1 cellular context compared by ENCODE assay signal in genomic region chr13:49247722-49248432, GRCh38.
TF ChIP-seq lines count a peak whose summit lies in the region.

TSS of gene CDADC1 (plus strand) at chr13:49247925. CDS start at chr13:49248038, 113 bp downstream.

TF ChIP-seq in HepG2, 621 proteins besides CTCF, POLR2A, EP300 and RAD21 (continued from another document and continues in another):
- TF ChIP-seq, protein P1, sequence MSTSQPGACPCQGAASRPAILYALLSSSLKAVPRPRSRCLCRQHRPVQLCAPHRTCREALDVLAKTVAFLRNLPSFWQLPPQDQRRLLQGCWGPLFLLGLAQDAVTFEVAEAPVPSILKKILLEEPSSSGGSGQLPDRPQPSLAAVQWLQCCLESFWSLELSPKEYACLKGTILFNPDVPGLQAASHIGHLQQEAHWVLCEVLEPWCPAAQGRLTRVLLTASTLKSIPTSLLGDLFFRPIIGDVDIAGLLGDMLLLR (CRISPR knock-in tag; IDR thresholded peaks at IDR 0.05) = peak; percentile 76; the same call in 1 of the 2 replicates
- TF ChIP-seq FOXA1 (IDR thresholded peaks at IDR 0.05) = no peak
- TF ChIP-seq FOXA1 (CRISPR knock-in tag; IDR thresholded peaks at IDR 0.05) = peak; percentile 32; the same call in 1 of the 2 replicates
- TF ChIP-seq NPAS2 (CRISPR knock-in tag; IDR thresholded peaks at IDR 0.05; ENCODE audit: borderline replicate concordance) = no peak
- no peak for TF ChIP-seq TBX3 (IDR thresholded peaks at IDR 0.05; ENCODE audit: borderline replicate concordance)
- TF ChIP-seq ZKSCAN8 (CRISPR knock-in tag; IDR thresholded peaks at IDR 0.05; ENCODE audit: borderline replicate concordance) = no peak
- peak; percentile 62 for TF ChIP-seq SP2 (CRISPR knock-in tag; IDR thresholded peaks at IDR 0.05)
- no peak for TF ChIP-seq EED (CRISPR knock-in tag; IDR thresholded peaks at IDR 0.05)
- TF ChIP-seq, protein P2, sequence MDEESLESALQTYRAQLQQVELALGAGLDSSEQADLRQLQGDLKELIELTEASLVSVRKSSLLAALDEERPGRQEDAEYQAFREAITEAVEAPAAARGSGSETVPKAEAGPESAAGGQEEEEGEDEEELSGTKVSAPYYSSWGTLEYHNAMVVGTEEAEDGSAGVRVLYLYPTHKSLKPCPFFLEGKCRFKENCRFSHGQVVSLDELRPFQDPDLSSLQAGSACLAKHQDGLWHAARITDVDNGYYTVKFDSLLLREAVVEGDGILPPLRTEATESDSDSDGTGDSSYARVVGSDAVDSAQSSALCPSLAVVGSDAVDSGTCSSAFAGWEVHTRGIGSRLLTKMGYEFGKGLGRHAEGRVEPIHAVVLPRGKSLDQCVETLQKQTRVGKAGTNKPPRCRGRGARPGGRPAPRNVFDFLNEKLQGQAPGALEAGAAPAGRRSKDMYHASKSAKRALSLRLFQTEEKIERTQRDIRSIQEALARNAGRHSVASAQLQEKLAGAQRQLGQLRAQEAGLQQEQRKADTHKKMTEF (CRISPR knock-in tag; IDR thresholded peaks at IDR 0.05) = peak; percentile 73; the same call in 1 of the 2 replicates
- TF ChIP-seq ZNF781 (CRISPR knock-in tag; IDR thresholded peaks at IDR 0.05; ENCODE audit: borderline replicate concordance, not compliant biosample characterization) = peak; percentile 14
- TF ChIP-seq ZNF121 (CRISPR knock-in tag; IDR thresholded peaks at IDR 0.05) = no peak
- 0 out of 2 replicates have a peak, but pooled peaks have one; percentile 59 for TF ChIP-seq SMYD3 (CRISPR knock-in tag; IDR thresholded peaks at IDR 0.05)
- peak; percentile 34; the same call in 1 of the 2 replicates for TF ChIP-seq HMG20B (CRISPR knock-in tag; conservative IDR thresholded peaks at IDR 0.05)
- peak; percentile 71; the same call in 1 of the 2 replicates for TF ChIP-seq ZNF292 (CRISPR knock-in tag; IDR thresholded peaks at IDR 0.05; ENCODE audit: borderline replicate concordance, low read depth)
- TF ChIP-seq SP5 (CRISPR knock-in tag; IDR thresholded peaks at IDR 0.05; ENCODE audit: borderline replicate concordance, low read depth) = 0 out of 2 replicates have a peak, but pooled peaks have one; percentile 31
- peak; percentile 67; the same call in 1 of the 2 replicates for TF ChIP-seq DR1 (CRISPR knock-in tag; IDR thresholded peaks at IDR 0.05)
- TF ChIP-seq, protein P3, sequence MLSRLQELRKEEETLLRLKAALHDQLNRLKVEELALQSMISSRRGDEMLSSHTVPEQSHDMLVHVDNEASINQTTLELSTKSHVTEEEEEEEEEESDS (CRISPR knock-in tag; IDR thresholded peaks at IDR 0.05; ENCODE audit: borderline replicate concordance) = no peak
- TF ChIP-seq, protein P4, sequence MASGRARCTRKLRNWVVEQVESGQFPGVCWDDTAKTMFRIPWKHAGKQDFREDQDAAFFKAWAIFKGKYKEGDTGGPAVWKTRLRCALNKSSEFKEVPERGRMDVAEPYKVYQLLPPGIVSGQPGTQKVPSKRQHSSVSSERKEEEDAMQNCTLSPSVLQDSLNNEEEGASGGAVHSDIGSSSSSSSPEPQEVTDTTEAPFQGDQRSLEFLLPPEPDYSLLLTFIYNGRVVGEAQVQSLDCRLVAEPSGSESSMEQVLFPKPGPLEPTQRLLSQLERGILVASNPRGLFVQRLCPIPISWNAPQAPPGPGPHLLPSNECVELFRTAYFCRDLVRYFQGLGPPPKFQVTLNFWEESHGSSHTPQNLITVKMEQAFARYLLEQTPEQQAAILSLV (CRISPR knock-in tag; IDR thresholded peaks at IDR 0.05; ENCODE audit: borderline replicate concordance) = peak; percentile 36; the same call in 1 of the 2 replicates
- TF ChIP-seq SSRP1 (CRISPR knock-in tag; IDR thresholded peaks at IDR 0.05) = no peak
- 0 out of 2 replicates have a peak, but pooled peaks have one; percentile 38 for TF ChIP-seq ZNF317 (CRISPR knock-in tag; IDR thresholded peaks at IDR 0.05)
- TF ChIP-seq ZFP36L2 (CRISPR knock-in tag; IDR thresholded peaks at IDR 0.05) = no peak
- TF ChIP-seq TSC22D2 (CRISPR knock-in tag; IDR thresholded peaks at IDR 0.05; ENCODE audit: borderline replicate concordance) = peak; percentile 68; the same call in 1 of the 2 replicates
- peak; percentile 42 for TF ChIP-seq HNRNPLL (IDR thresholded peaks at IDR 0.05; ENCODE audit: low read depth, low read length, poor library complexity, severe bottlenecking)
- TF ChIP-seq ZNF333 (CRISPR knock-in tag; IDR thresholded peaks at IDR 0.05; ENCODE audit: borderline replicate concordance) = no peak
- TF ChIP-seq ZNF780A (CRISPR knock-in tag; IDR thresholded peaks at IDR 0.05) = no peak; the same call in 1 of the 2 replicates
- peak; percentile 92 for TF ChIP-seq DRAP1 (CRISPR knock-in tag; IDR thresholded peaks at IDR 0.05)
- TF ChIP-seq ELF1 (CRISPR knock-in tag; IDR thresholded peaks at IDR 0.05) = peak; percentile 56; the same call in 1 of the 2 replicates
- peak; percentile 44; the same call in 1 of the 2 replicates for TF ChIP-seq FOXK1 (CRISPR knock-in tag; IDR thresholded peaks at IDR 0.05; ENCODE audit: borderline replicate concordance, low read depth)
- peak; percentile 46; the same call in 1 of the 2 replicates for TF ChIP-seq MIER3 (CRISPR knock-in tag; IDR thresholded peaks at IDR 0.05; ENCODE audit: borderline replicate concordance)
- peak; percentile 57; the same call in 1 of the 2 replicates for TF ChIP-seq GATAD2A (CRISPR knock-in tag; IDR thresholded peaks at IDR 0.05)
- 0 out of 2 replicates have a peak, but pooled peaks have one; percentile 12 for TF ChIP-seq ETV6 (CRISPR knock-in tag; conservative IDR thresholded peaks at IDR 0.05)
- no peak for TF ChIP-seq HOXD1 (CRISPR knock-in tag; IDR thresholded peaks at IDR 0.05)
- no peak for TF ChIP-seq RARA (CRISPR knock-in tag; IDR thresholded peaks at IDR 0.05)
- TF ChIP-seq ARID5B (CRISPR knock-in tag; IDR thresholded peaks at IDR 0.05) = peak; percentile 56
- no peak for TF ChIP-seq ZNF33A (CRISPR knock-in tag; IDR thresholded peaks at IDR 0.05; ENCODE audit: borderline replicate concordance)
- TF ChIP-seq BORCS8-MEF2B (CRISPR knock-in tag; IDR thresholded peaks at IDR 0.05) = peak; percentile 67; the same call in 1 of the 2 replicates
- no peak for TF ChIP-seq ZNF234 (CRISPR knock-in tag; conservative IDR thresholded peaks at IDR 0.05)
- TF ChIP-seq SP4 (CRISPR knock-in tag; IDR thresholded peaks at IDR 0.05) = peak; percentile 82; the same call in 1 of the 2 replicates
- no peak for TF ChIP-seq SOX6 (IDR thresholded peaks at IDR 0.05)
- peak; percentile 75 for TF ChIP-seq SOX6 (CRISPR knock-in tag; IDR thresholded peaks at IDR 0.05)
- TF ChIP-seq ZMAT3 (CRISPR knock-in tag; conservative IDR thresholded peaks at IDR 0.05) = 0 out of 2 replicates have a peak, but pooled peaks have one; percentile 68
- TF ChIP-seq PHF21A (CRISPR knock-in tag; IDR thresholded peaks at IDR 0.05) = peak; percentile 37; the same call in 1 of the 2 replicates
- TF ChIP-seq RFXANK (CRISPR knock-in tag; IDR thresholded peaks at IDR 0.05) = no peak
- 0 out of 2 replicates have a peak, but pooled peaks have one; percentile 21 for TF ChIP-seq ZNF335 (CRISPR knock-in tag; IDR thresholded peaks at IDR 0.05)
- TF ChIP-seq RBFOX2 (IDR thresholded peaks at IDR 0.05; ENCODE audit: low read depth, low read length) = peak; percentile 59
- 0 out of 2 replicates have a peak, but pooled peaks have one; percentile 57 for TF ChIP-seq JUND (CRISPR knock-in tag; IDR thresholded peaks at IDR 0.05)
- TF ChIP-seq TMF1 (CRISPR knock-in tag; IDR thresholded peaks at IDR 0.05; ENCODE audit: low read depth) = 0 out of 2 replicates have a peak, but pooled peaks have one; percentile 30
- no peak; the same call in 1 of the 2 replicates for TF ChIP-seq CAMTA2 (CRISPR knock-in tag; IDR thresholded peaks at IDR 0.05; ENCODE audit: borderline replicate concordance)
- TF ChIP-seq MED13 (CRISPR knock-in tag; IDR thresholded peaks at IDR 0.05) = no peak
- 0 out of 2 replicates have a peak, but pooled peaks have one; percentile 24 for TF ChIP-seq ZSCAN31 (CRISPR knock-in tag; IDR thresholded peaks at IDR 0.05; ENCODE audit: low read depth)
- TF ChIP-seq SOX5 (CRISPR knock-in tag; IDR thresholded peaks at IDR 0.05; ENCODE audit: borderline replicate concordance) = 0 out of 2 replicates have a peak, but pooled peaks have one; percentile 17
- TF ChIP-seq BRCA1 (CRISPR knock-in tag; IDR thresholded peaks at IDR 0.05) = 0 out of 2 replicates have a peak, but pooled peaks have one; percentile 43
- no peak for TF ChIP-seq DPF2 (CRISPR knock-in tag; IDR thresholded peaks at IDR 0.05; ENCODE audit: borderline replicate concordance, low read depth)
- no peak for TF ChIP-seq ZIK1 (CRISPR knock-in tag; IDR thresholded peaks at IDR 0.05; ENCODE audit: borderline replicate concordance, low read depth)
- TF ChIP-seq ZNF644 (CRISPR knock-in tag; IDR thresholded peaks at IDR 0.05; ENCODE audit: low read depth) = no peak
- peak; percentile 88 for TF ChIP-seq THAP9 (CRISPR knock-in tag; IDR thresholded peaks at IDR 0.05; ENCODE audit: borderline replicate concordance)
- TF ChIP-seq CEBPZ (IDR thresholded peaks at IDR 0.05; ENCODE audit: low read length) = no peak
- no peak for TF ChIP-seq HDAC2 (CRISPR knock-in tag; IDR thresholded peaks at IDR 0.05)
- 0 out of 2 replicates have a peak, but pooled peaks have one; percentile 31 for TF ChIP-seq ZNF124 (CRISPR knock-in tag; IDR thresholded peaks at IDR 0.05)
- no peak for TF ChIP-seq ZNF703 (CRISPR knock-in tag; IDR thresholded peaks at IDR 0.05; ENCODE audit: borderline replicate concordance)
- peak; percentile 87 for TF ChIP-seq ZFX (CRISPR knock-in tag; IDR thresholded peaks at IDR 0.05; ENCODE audit: low read depth)
- TF ChIP-seq ZBTB21 (CRISPR knock-in tag; IDR thresholded peaks at IDR 0.05) = peak; percentile 85
- no peak for TF ChIP-seq ZNF251 (CRISPR knock-in tag; IDR thresholded peaks at IDR 0.05)
